8 cellular contexts compared by ENCODE assay signal in the genomic region with DNA sequence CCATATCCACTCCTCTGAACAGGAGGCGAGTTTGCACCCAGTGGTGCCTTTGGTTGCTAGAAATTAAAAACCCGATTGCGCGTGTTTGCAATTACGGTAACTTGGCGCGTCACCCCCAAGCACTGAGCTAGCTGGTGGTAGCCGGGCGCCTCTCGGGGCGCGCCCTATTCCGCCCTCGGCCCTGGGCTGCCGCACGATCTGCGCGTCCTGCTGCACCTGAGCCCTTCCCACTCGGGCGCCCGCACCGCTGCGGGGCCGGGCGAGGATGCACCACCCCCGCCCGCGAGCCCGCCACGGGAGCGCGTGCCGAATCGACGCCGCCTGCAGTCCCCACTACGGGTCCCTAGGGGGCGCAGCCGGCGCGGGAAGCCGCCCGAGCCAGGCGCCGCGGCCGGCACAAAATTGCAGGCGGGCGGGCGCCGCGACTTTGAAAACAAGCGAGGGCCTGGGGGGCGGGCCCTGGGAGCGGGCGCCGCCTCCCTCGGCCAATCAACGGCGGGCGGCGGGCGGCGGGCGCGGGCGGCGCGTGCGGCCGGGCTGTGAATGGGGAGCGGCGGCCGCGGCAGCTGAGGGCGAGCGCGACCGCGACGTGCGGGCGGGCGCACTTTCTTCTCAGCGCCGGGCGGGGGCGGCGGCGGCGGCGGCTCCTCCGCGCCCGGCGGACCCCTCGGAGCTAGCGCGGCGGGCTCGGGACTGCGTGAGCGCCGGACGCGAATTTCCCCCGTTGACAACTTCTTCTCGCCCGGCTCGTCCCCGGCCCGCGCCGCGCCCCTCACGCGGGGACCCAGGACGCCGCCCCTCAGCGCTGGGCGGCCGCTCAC. TPM values are rescaled to one million over a fixed set of nuclear protein-coding genes. Genes with fewer than 3 reads are reported as not detected.
DNase-seq lines count a peak whose midpoint lies in the region; ATAC-seq and TF ChIP-seq lines count a peak whose summit lies in the region.

A gene with protein sequence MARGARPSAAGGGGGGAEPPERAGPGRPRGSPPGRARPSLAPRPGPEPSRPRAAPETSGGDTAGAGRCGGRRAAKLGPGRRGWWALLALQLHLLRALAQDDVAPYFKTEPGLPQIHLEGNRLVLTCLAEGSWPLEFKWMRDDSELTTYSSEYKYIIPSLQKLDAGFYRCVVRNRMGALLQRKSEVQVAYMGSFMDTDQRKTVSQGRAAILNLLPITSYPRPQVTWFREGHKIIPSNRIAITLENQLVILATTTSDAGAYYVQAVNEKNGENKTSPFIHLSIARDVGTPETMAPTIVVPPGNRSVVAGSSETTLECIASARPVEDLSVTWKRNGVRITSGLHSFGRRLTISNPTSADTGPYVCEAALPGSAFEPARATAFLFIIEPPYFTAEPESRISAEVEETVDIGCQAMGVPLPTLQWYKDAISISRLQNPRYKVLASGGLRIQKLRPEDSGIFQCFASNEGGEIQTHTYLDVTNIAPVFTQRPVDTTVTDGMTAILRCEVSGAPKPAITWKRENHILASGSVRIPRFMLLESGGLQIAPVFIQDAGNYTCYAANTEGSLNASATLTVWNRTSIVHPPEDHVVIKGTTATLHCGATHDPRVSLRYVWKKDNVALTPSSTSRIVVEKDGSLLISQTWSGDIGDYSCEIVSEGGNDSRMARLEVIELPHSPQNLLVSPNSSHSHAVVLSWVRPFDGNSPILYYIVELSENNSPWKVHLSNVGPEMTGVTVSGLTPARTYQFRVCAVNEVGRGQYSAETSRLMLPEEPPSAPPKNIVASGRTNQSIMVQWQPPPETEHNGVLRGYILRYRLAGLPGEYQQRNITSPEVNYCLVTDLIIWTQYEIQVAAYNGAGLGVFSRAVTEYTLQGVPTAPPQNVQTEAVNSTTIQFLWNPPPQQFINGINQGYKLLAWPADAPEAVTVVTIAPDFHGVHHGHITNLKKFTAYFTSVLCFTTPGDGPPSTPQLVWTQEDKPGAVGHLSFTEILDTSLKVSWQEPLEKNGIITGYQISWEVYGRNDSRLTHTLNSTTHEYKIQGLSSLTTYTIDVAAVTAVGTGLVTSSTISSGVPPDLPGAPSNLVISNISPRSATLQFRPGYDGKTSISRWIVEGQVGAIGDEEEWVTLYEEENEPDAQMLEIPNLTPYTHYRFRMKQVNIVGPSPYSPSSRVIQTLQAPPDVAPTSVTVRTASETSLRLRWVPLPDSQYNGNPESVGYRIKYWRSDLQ (N-terminal part only) (plus strand): TSS at position 602 of the 821 bp plus-strand sequence. CDS start 335 bp downstream, outside the sequence.

- H3K4me3 ChIP-seq in BLaER1 = peak within 1 kb of the TSS; percentile 80
- H3K4me3 ChIP-seq in epithelial cell of esophagus (ENCODE audit: low read length) = no peak within 1 kb of the TSS

- H4K20me1 ChIP-seq in BLaER1 = 0 out of 2 replicates have a peak, but pooled peaks cover 5% of the 10 kb centered on the region

- ATAC-seq in GM19395 (IDR thresholded peaks at IDR 0.05; ENCODE audit: unreplicated experiment) (peak; percentile 91), HG03520 (IDR thresholded peaks at IDR 0.05; ENCODE audit: unreplicated experiment) (peak; percentile 93)

- peak; percentile 41 for TF ChIP-seq CTCF in epithelial cell of esophagus (IDR thresholded peaks at IDR 0.05; ENCODE audit: insufficient read depth, low read depth, low read length, missing control alignments)

- peaks cover 26% of the 10 kb centered on the region for H3K27me3 ChIP-seq in BLaER1

- no peak within 1 kb of the TSS for H3K27ac ChIP-seq in BLaER1

- no peaks in the 10 kb centered on the region for H3K9me3 ChIP-seq in BLaER1

- H3K36me3 ChIP-seq in BLaER1 = no peaks in the 10 kb centered on the region

- H3K9ac ChIP-seq in BLaER1 = peak within 1 kb of the TSS; percentile 62

- peaks cover 6% of the 10 kb centered on the region for H3K4me1 ChIP-seq in BLaER1

- DNase-seq in NCI-H82 (lab: John Stamatoyannopoulos, UW) = peak; percentile 88
- DNase-seq in activated CD8-positive, alpha-beta memory T cell treated with anti-CD3 and anti-CD28 coated beads, Interleukin-2, amount 50 U/mL, for 48 hours = peak; percentile 97
- peak; percentile 91 for DNase-seq in epithelial cell of esophagus (ENCODE audit: low read depth)
- peak; percentile 93 for DNase-seq in mucosa of gallbladder (ENCODE audit: low spot score)
- peak; percentile 80 to 86 for DNase-seq in stimulated activated CD8-positive, alpha-beta memory T cell treated with anti-CD3 and anti-CD28 coated beads, Interleukin-2, amount 100 ng/mL, for 48 hours (ENCODE audit: low read depth in 2 of 2)

- H3K4me2 ChIP-seq in BLaER1 = peak within 1 kb of the TSS; percentile 99

RNA-seq across cellular contexts. Expression of the gene that starts here (rescaled TPM):
- total RNA-seq in mucosa of gallbladder = 6.6 TPM
